27 cellular contexts compared by ENCODE assay signal in the genomic region with DNA sequence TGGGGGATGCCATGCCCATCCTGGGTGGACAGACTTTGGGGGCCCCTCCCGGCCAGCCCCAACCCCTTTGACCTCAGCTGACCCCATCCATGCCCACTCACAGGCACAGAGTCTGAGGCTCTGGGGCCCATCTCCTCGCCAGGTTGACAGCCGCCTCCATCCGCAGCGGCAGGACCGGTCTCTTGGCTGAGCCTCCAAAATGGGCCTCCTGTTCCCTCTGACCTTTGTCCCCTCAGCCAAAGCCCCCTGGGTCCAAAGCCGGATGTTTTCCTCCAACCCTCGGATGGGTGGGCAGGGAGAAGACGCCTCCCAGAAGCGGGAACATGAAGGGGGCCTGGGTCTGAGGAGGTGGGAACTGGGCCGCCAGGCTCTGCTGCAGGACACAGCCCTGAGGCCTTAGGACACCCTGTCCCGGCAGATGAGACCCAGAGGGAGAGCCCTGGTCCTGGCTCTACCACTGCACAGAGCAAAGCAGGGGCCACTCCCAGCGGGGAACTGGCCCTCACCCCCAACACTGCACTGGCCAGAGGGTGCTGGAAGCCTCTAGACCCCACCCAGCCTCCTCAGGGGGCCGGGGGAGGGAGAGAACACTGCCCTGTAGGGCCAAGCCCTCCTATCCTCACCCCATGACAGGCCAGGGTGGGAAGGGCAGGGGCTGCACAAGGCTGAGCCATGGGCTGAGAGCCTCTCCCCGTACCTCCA. TPM values are rescaled to one million over a fixed set of nuclear protein-coding genes. Genes with fewer than 3 reads are reported as not detected.
A peak's percentile ranks its signal among the peaks of the same experiment; 100 is the strongest.
DNase-seq lines count a peak whose midpoint lies in the region; ATAC-seq, FAIRE-seq and TF ChIP-seq lines count a peak whose summit lies in the region.
"Had no signal": no experiment of that assay in that cellular context is flagged by ENCODE, and none has a peak within 500 bp of the region (broad histone marks: within the 10 kb centered on the region; RNA-seq: fewer than 3 reads in every experiment).

No MANE protein-coding gene starts in this region.

- no peaks in the 10 kb centered on the region for H3K36me3 Mint-ChIP-seq in natural killer cell treated with Interleukin-12 subunit alpha and Interleukin-12 subunit beta and Interleukin-15 and Interleukin-18, amount 100 ng/mL, for 72 hours
- no peaks in the 10 kb centered on the region for H3K36me3 Mint-ChIP-seq in natural killer cell

- no peak overlapping the region for H3K4me3 Mint-ChIP-seq in natural killer cell treated with Interleukin-12 subunit alpha and Interleukin-12 subunit beta and Interleukin-15 and Interleukin-18, amount 100 ng/mL, for 72 hours
- H3K4me3 Mint-ChIP-seq in natural killer cell = no peak overlapping the region
- H3K4me3 Mint-ChIP-seq: activated CD4-positive, alpha-beta T cell treated with anti-CD3 and anti-CD28 coated beads, Interleukin-2, amount 10 ng/mL, durations not matched to agents 24 days and 14 days; activated T-cell treated with anti-CD3 and anti-CD28 coated beads, Interleukin-2, amount 50 U/mL, for 4 hours had no signal

- no peaks in the 10 kb centered on the region for H3K9me3 ChIP-seq in kidney (ENCODE audit: control insufficient read depth in 1 of 2, low read length in 2 of 2)
- H3K9me3 ChIP-seq in aorta (ENCODE audit: control insufficient read depth, low read length) = no peaks in the 10 kb centered on the region
- H3K9me3 ChIP-seq: prostate gland, SJCRH30, upper lobe of left lung had no signal

- H3K27ac ChIP-seq in kidney (ENCODE audit: low read depth in 2 of 2, low read length in 2 of 2) (no peak overlapping the region), aorta (ENCODE audit: low read depth in 1 of 2, low read length in 2 of 2) (no peak overlapping the region)
- H3K27ac ChIP-seq: PC-9, prostate gland, SJCRH30 had no signal

- no peaks in the 10 kb centered on the region for H3K27me3 ChIP-seq in aorta (ENCODE audit: control insufficient read depth in 1 of 2, insufficient read depth in 2 of 2, low read length in 1 of 2)
- H3K27me3 ChIP-seq: SJCRH30, upper lobe of left lung had no signal

- WGBS in aorta, 2 donors = 87 to 88% methylated on average over 14 to 15 of the region's 15 CpGs

- peak; percentile 49 for DNase-seq in natural killer cell treated with Interleukin-12 subunit alpha and Interleukin-12 subunit beta and Interleukin-15 and Interleukin-18, amount 100 ng/mL, for 72 hours (ENCODE audit: low spot score)
- no peak for DNase-seq in natural killer cell
- peak; percentile 61 for DNase-seq in kidney
- DNase-seq in posterior vena cava (ENCODE audit: low spot score) = peak; percentile 64
- DNase-seq in aorta = peak; percentile 30 to 58
- no peak for DNase-seq in dermis blood vessel endothelial cell
- DNase-seq in HK-2 (ENCODE audit: unreplicated experiment) = no peak
- DNase-seq: activated CD4-positive, alpha-beta T cell treated with anti-CD3 and anti-CD28 coated beads, Interleukin-2, amount 10 ng/mL, durations not matched to agents 24 days and 14 days; activated naive CD4-positive, alpha-beta T cell; activated T-cell treated with anti-CD3 and anti-CD28 coated beads, Interleukin-2, amount 50 U/mL, for 4 hours; amygdala; caudate nucleus; DMS53; NCI-H1092 treated with DMSO at 0.1 percent for 48 hours; NCI-H2029; NCI-H526; NK-92 treated with Interleukin-12 subunit alpha and Interleukin-12 subunit beta, amount 100 ng/mL, for 24 hours; PC-9; SJCRH30; stimulated activated CD4-positive, alpha-beta T cell treated with anti-CD3 and anti-CD28 coated beads, Interleukin-1b, Interleukin-23, amount 100 ng/mL, for 48 hours had no signal

- intact Hi-C loops in natural killer cell (cut with micrococcal nuclease) (no loop called here), kidney (cut with DNase I) (no loop called here), posterior vena cava (cut with DNase I) (loop anchor here in 1 of 2 donors (10.0 kb wide), 1 partner anchor 172 kb away; no protein-coding TSS in a partner anchor), aorta (cut with DNase I) (no loop called here)

- no peaks in the 10 kb centered on the region for H3K9me3 Mint-ChIP-seq in natural killer cell treated with Interleukin-12 subunit alpha and Interleukin-12 subunit beta and Interleukin-15 and Interleukin-18, amount 100 ng/mL, for 72 hours
- no peaks in the 10 kb centered on the region for H3K9me3 Mint-ChIP-seq in natural killer cell
- H3K9me3 Mint-ChIP-seq: activated CD4-positive, alpha-beta T cell treated with anti-CD3 and anti-CD28 coated beads, Interleukin-2, amount 10 ng/mL, durations not matched to agents 24 days and 14 days; activated T-cell treated with anti-CD3 and anti-CD28 coated beads, Interleukin-2, amount 50 U/mL, for 4 hours had no signal

- H3K4me3 ChIP-seq in kidney (ENCODE audit: low read length in 2 of 2) (no peak overlapping the region), aorta (ENCODE audit: low read length in 2 of 2) (no peak overlapping the region)
- H3K4me3 ChIP-seq: PC-9, prostate gland, SJCRH30, upper lobe of left lung had no signal

- H3K4me1 Mint-ChIP-seq in natural killer cell treated with Interleukin-12 subunit alpha and Interleukin-12 subunit beta and Interleukin-15 and Interleukin-18, amount 100 ng/mL, for 72 hours (ENCODE audit: low read depth in 2 of 2) = no peaks in the 10 kb centered on the region
- no peaks in the 10 kb centered on the region for H3K4me1 Mint-ChIP-seq in natural killer cell
- H3K4me1 Mint-ChIP-seq: activated CD4-positive, alpha-beta T cell treated with anti-CD3 and anti-CD28 coated beads, Interleukin-2, amount 10 ng/mL, durations not matched to agents 24 days and 14 days had no signal

- ATAC-seq in natural killer cell treated with Interleukin-12 subunit alpha and Interleukin-12 subunit beta and Interleukin-15 and Interleukin-18, amount 100 ng/mL, for 72 hours = no peak
- ATAC-seq in natural killer cell (no peak), aorta (ENCODE audit: low FRiP score) (no peak), GM18909 (IDR thresholded peaks at IDR 0.05; ENCODE audit: poor library complexity, unreplicated experiment) (no peak)
- ATAC-seq: activated T-cell treated with anti-CD3 and anti-CD28 coated beads, Interleukin-2, amount 50 U/mL, for 4 hours had no signal

- FAIRE-seq in kidney (lab: Jason Lieb, UNC) = no peak
- FAIRE-seq: endometrium, frontal cortex, H1, small intestine had no signal

- H3K27ac Mint-ChIP-seq in natural killer cell treated with Interleukin-12 subunit alpha and Interleukin-12 subunit beta and Interleukin-15 and Interleukin-18, amount 100 ng/mL, for 72 hours = no peak overlapping the region
- H3K27ac Mint-ChIP-seq in natural killer cell = no peak overlapping the region
- H3K27ac Mint-ChIP-seq: activated CD4-positive, alpha-beta T cell treated with anti-CD3 and anti-CD28 coated beads, Interleukin-2, amount 10 ng/mL, durations not matched to agents 24 days and 14 days had no signal

- H3K4me1 ChIP-seq in kidney (ENCODE audit: control insufficient read depth in 1 of 2, insufficient read depth in 1 of 2, low read depth in 1 of 2, low read length in 2 of 2) = peaks cover 9 to 17% of the 10 kb centered on the region in 2 donors
- H3K4me1 ChIP-seq in aorta (ENCODE audit: control insufficient read depth in 1 of 2, insufficient read depth in 2 of 2, low read length in 2 of 2) = no peaks in the 10 kb centered on the region
- H3K4me1 ChIP-seq: prostate gland, SJCRH30 had no signal

- no peak overlapping the region for H3K9ac ChIP-seq in kidney (ENCODE audit: low read length in 2 of 2)

- no peaks in the 10 kb centered on the region for H3K27me3 Mint-ChIP-seq in natural killer cell treated with Interleukin-12 subunit alpha and Interleukin-12 subunit beta and Interleukin-15 and Interleukin-18, amount 100 ng/mL, for 72 hours
- H3K27me3 Mint-ChIP-seq in natural killer cell (ENCODE audit: low read depth in 2 of 2) = no peaks in the 10 kb centered on the region
- H3K27me3 Mint-ChIP-seq: activated CD4-positive, alpha-beta T cell treated with anti-CD3 and anti-CD28 coated beads, Interleukin-2, amount 10 ng/mL, durations not matched to agents 24 days and 14 days had no signal

- no peak for TF ChIP-seq CTCF in natural killer cell (IDR thresholded peaks at IDR 0.05)
- no peak for TF ChIP-seq CTCF in kidney (IDR thresholded peaks at IDR 0.05; ENCODE audit: borderline replicate concordance, extremely low read depth, insufficient read depth)

- H3K36me3 ChIP-seq in kidney (ENCODE audit: control insufficient read depth in 1 of 2, insufficient read depth in 2 of 2, low read length in 2 of 2) (no peaks in the 10 kb centered on the region), aorta (ENCODE audit: control insufficient read depth in 1 of 2, insufficient read depth in 2 of 2, low read length in 1 of 2) (peaks cover 0 to 6% of the 10 kb centered on the region in 2 donors)
- H3K36me3 ChIP-seq: SJCRH30 had no signal

RNA-seq across cellular contexts. Expression of gene PDGFA, which starts 12.6 kb away (rescaled TPM):
- 1 to 10 TPM; 1.3 to 5.0 TPM for total RNA-seq in natural killer cell treated with Interleukin-12 subunit alpha and Interleukin-12 subunit beta and Interleukin-15 and Interleukin-18, amount 100 ng/mL, for 72 hours
- total RNA-seq in natural killer cell (1 to 10 TPM in 2 of 3 donors, under 1 TPM in 1; 0.86 to 2.0 (median 1.5) TPM), kidney (53.0 TPM), posterior vena cava (10 to 100 TPM; 54.1 to 63.1 TPM), aorta (100 to 1,000 TPM; 114 to 174 TPM), dermis blood vessel endothelial cell (68.8 and 100 TPM in 2 replicates)
- polyA plus RNA-seq in kidney (ENCODE audit: insufficient read depth, low read depth, low replicate concordance) (14.1 TPM), aorta (10 to 100 TPM; 28.9 to 61.1 TPM)

Comparison
In these comparisons a context has a peak if more than half of its experiments do, and no peak if none do; other contexts are left out.
1. DNase-seq: peak in natural killer cell treated with Interleukin-12 subunit alpha and Interleukin-12 subunit beta and Interleukin-15 and Interleukin-18, amount 100 ng/mL, for 72 hours (single experiment), kidney (single experiment), posterior vena cava (single experiment) and aorta (2 of 2); none in natural killer cell (single experiment), dermis blood vessel endothelial cell (single experiment) and HK-2 (single experiment).